Comparison of ENCODE assay signal across 8 cellular contexts in the genomic region with DNA sequence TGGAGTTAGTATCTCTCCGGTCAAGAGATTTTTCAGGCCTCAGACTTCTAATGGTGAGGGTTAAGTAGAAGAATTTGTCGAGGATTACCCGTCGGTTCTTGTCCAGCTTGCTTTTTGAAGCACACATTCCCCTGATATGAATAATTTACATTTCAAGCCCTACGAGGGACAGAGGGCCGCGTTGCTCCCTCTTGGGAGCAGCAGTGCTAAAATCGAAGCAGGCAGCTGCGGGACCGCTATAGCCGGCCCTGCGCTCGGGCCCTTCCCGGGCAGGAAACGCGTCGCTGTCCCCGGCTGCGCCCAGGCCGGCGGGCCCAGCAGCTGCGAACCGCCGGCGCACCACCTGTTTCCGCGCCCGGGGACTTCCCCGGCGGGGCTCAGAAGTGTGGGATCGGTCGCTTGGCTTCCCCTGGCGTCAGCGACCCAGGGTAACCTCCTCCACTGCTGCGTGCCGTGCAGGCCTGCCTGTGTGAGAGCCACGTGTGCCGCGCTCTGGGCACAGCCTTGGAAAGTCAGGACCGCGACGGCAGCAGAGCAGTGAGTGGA. TPM values are rescaled to one million over a fixed set of nuclear protein-coding genes. Genes with fewer than 3 reads are reported as not detected.
DNase-seq lines count a peak whose midpoint lies in the region; ATAC-seq, FAIRE-seq and TF ChIP-seq lines count a peak whose summit lies in the region.
"Not testable (repeated sequence)": the region's sequence is repeated elsewhere in the genome, so short reads cannot be mapped to it uniquely, and the experiment has no call there.

No MANE protein-coding gene starts in this region.

- DNase-seq in GM18507 (ENCODE audit: extremely low spot score, insufficient read length, low read depth) (peak; percentile 53), Kasumi-1 (lab: John Stamatoyannopoulos, UW) (peak; percentile 77 to 88), amniotic epithelial cell (ENCODE audit: low read depth) (peak; percentile 14), hepatocyte (ENCODE audit: low spot score) (peak; percentile 56)
- not testable (repeated sequence) for DNase-seq in urothelium cell line (ENCODE audit: low spot score)

- peak overlapping the region; percentile 39 for H3K27ac ChIP-seq in hepatocyte

- H3K79me2 ChIP-seq in hepatocyte: not testable (repeated sequence)

- not testable (repeated sequence) for H3K4me1 ChIP-seq in hepatocyte (ENCODE audit: insufficient read depth); skeletal muscle satellite cell (ENCODE audit: control insufficient read depth, insufficient read depth, low read length)

- peak overlapping the region; percentile 33 for H2AFZ ChIP-seq in hepatocyte

- H3K4me3 ChIP-seq in WI38 (ENCODE audit: low read depth, low read length) (peak overlapping the region; percentile 22), skeletal muscle satellite cell (ENCODE audit: low read length) (peak overlapping the region; percentile 30)
- not testable (repeated sequence) for H3K4me3 ChIP-seq in hepatocyte

- H4K20me1 ChIP-seq in hepatocyte (ENCODE audit: insufficient read depth, poor library complexity, severe bottlenecking): not testable (repeated sequence)

- H3K9ac ChIP-seq in skeletal muscle satellite cell (ENCODE audit: low read depth, low read length): peak overlapping the region; percentile 71

- not testable (repeated sequence) for H3K9me3 ChIP-seq in hepatocyte (ENCODE audit: low read depth); skeletal muscle satellite cell (replicated peaks; ENCODE audit: low read length)

- ATAC-seq in HG02588 (IDR thresholded peaks at IDR 0.05; ENCODE audit: unreplicated experiment): peak; percentile 94

- H3K27me3 ChIP-seq in hepatocyte; skeletal muscle satellite cell (ENCODE audit: control insufficient read depth, insufficient read depth, low read length): not testable (repeated sequence)

- not testable (repeated sequence) for H3K36me3 ChIP-seq in hepatocyte (replicated peaks; ENCODE audit: insufficient read depth, low read depth); skeletal muscle satellite cell (ENCODE audit: insufficient read depth, low read length)

- peak; percentile 96 for FAIRE-seq in GM18507 (lab: Jason Lieb, UNC)
- FAIRE-seq in urothelium cell line (lab: Jason Lieb, UNC): peak; percentile 86

- not testable (repeated sequence) for TF ChIP-seq CTCF in WI38 (IDR thresholded peaks at IDR 0.05; ENCODE audit: low read depth, low read length); hepatocyte (IDR thresholded peaks at IDR 0.05; ENCODE audit: poor library complexity)

- H3K9me2 ChIP-seq in hepatocyte (replicated peaks; ENCODE audit: insufficient read depth): not testable (repeated sequence)

- H3K4me2 ChIP-seq in hepatocyte (peak overlapping the region; percentile 63), skeletal muscle satellite cell (ENCODE audit: low read length) (peak overlapping the region; percentile 71)

- WGBS in hepatocyte (ENCODE audit: low lambda C conversion rate, missing lambda C conversion rate): 7% methylated on average over 38 of the region's 42 CpGs

RNA-seq across cellular contexts. Expression of a gene that starts 11.1 kb away (rescaled TPM):
- total RNA-seq in hepatocyte: 58.8 and 64.7 TPM in 2 replicates
- polyA plus RNA-seq in hepatocyte: 51.6 and 53.1 TPM in 2 replicates
- 75.4 and 82.6 TPM in 2 replicates for total RNA-seq in skeletal muscle satellite cell (2012; rRNA removed)

RNA-seq across cellular contexts. Expression of a gene that starts 32.0 kb away (rescaled TPM):
- 0.44 TPM in 1 of 2 replicates, not detected in the other for total RNA-seq in hepatocyte
- polyA plus RNA-seq in hepatocyte: 0.06 and 0.17 TPM in 2 replicates
- 0.76 and 1.7 TPM in 2 replicates for total RNA-seq in skeletal muscle satellite cell (2012; rRNA removed)

RNA-seq across cellular contexts. Expression of a gene that starts 32.3 kb away (rescaled TPM):
- total RNA-seq in hepatocyte: 1.3 and 3.5 TPM in 2 replicates
- 1.2 and 1.4 TPM in 2 replicates for polyA plus RNA-seq in hepatocyte
- total RNA-seq in skeletal muscle satellite cell (2012; rRNA removed): 2.8 and 3.3 TPM in 2 replicates
